3 cellular contexts compared by ENCODE assay signal in genomic region chr1:88883156-88883555, GRCh38.
TF ChIP-seq lines count a peak whose summit lies in the region.

No MANE protein-coding gene starts in this region.

TF ChIP-seq in HepG2, 621 proteins besides CTCF, POLR2A, EP300 and RAD21:
- TF ChIP-seq CHCHD3 (CRISPR knock-in tag; IDR thresholded peaks at IDR 0.05): no peak
- TF ChIP-seq NFYB (CRISPR knock-in tag; IDR thresholded peaks at IDR 0.05): no peak
- no peak for TF ChIP-seq ZNF431 (CRISPR knock-in tag; IDR thresholded peaks at IDR 0.05; ENCODE audit: borderline replicate concordance, low read depth)
- TF ChIP-seq ZNF629 (CRISPR knock-in tag; conservative IDR thresholded peaks at IDR 0.05): no peak
- TF ChIP-seq MBD4 (IDR thresholded peaks at IDR 0.05; ENCODE audit: borderline replicate concordance, low read length): no peak
- no peak for TF ChIP-seq FOXP4 (CRISPR knock-in tag; IDR thresholded peaks at IDR 0.05)
- no peak for TF ChIP-seq ZNF7 (CRISPR knock-in tag; IDR thresholded peaks at IDR 0.05)
- no peak for TF ChIP-seq MTF1 (CRISPR knock-in tag; IDR thresholded peaks at IDR 0.05)
- TF ChIP-seq NAIF1 (CRISPR knock-in tag; IDR thresholded peaks at IDR 0.05; ENCODE audit: borderline replicate concordance): no peak
- TF ChIP-seq HNRNPH1 (optimal IDR thresholded peaks at IDR 0.05; ENCODE audit: low read depth, low read length): no peak
- no peak for TF ChIP-seq ZNF574 (CRISPR knock-in tag; IDR thresholded peaks at IDR 0.05)
- no peak for TF ChIP-seq TP53 (CRISPR knock-in tag; conservative IDR thresholded peaks at IDR 0.05)

TF ChIP-seq in GM12891, 5 proteins besides CTCF, POLR2A, EP300 and RAD21:
- TF ChIP-seq POLR2AphosphoS5 (IDR thresholded peaks at IDR 0.05; ENCODE audit: low read depth, low read length) (no peak), SPI1 (IDR thresholded peaks at IDR 0.05; ENCODE audit: low read depth, low read length) (no peak), PAX5 (IDR thresholded peaks at IDR 0.05; ENCODE audit: insufficient read depth, low read length, severe bottlenecking) (no peak), TAF1 (IDR thresholded peaks at IDR 0.05; ENCODE audit: low read depth, low read length) (no peak), POU2F2 (IDR thresholded peaks at IDR 0.05; ENCODE audit: low read depth, low read length) (no peak)

TF ChIP-seq in SK-N-SH, 30 proteins besides CTCF, POLR2A, EP300 and RAD21:
- TF ChIP-seq NRF1 (IDR thresholded peaks at IDR 0.05; ENCODE audit: low read depth, low read length) (no peak), RXRA (IDR thresholded peaks at IDR 0.05; ENCODE audit: borderline replicate concordance, low read depth) (no peak), RFX5 (IDR thresholded peaks at IDR 0.05; ENCODE audit: low read length) (no peak), GATA2 (CRISPR knock-in tag; IDR thresholded peaks at IDR 0.05) (no peak), TEAD4 (IDR thresholded peaks at IDR 0.05; ENCODE audit: borderline replicate concordance, insufficient read depth) (no peak), MAX (IDR thresholded peaks at IDR 0.05; ENCODE audit: low read depth) (no peak), GABPA (IDR thresholded peaks at IDR 0.05; ENCODE audit: low read depth) (no peak), ZBTB33 (IDR thresholded peaks at IDR 0.05; ENCODE audit: borderline replicate concordance, low read depth) (no peak), FOXM1 (IDR thresholded peaks at IDR 0.05; ENCODE audit: low read depth) (no peak), USF1 (IDR thresholded peaks at IDR 0.05; ENCODE audit: borderline replicate concordance, low read depth) (no peak)
